ENCODE assay signal across 27 cellular contexts in the genomic region with DNA sequence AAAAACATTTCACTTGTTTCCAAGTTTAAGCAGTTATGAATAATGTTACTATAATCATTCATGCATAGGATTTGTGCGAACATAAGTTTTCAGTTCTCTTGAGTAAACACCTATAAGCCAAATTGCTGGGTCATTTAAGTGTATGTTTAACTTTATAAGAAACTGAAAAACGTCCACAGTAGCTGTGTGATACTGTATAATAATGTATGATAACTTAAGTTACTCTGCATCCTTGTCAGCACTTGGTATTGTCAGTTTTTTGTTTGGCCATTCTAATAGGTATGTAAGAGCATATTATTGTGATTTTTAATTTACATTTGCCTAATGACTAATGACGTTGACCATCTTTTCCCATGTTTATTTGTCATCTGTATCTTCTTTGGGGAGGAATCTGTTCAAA.
"Had no signal": no experiment of that assay in that cellular context is flagged by ENCODE, and none has a peak within 500 bp of the region (broad histone marks: within the 10 kb centered on the region; RNA-seq: fewer than 3 reads in every experiment).

No MANE protein-coding gene starts in this region.

- H3K4me3 Mint-ChIP-seq: immature natural killer cell; mesothelial cell of epicardium; naive B cell; natural killer cell; nephron progenitor cell; neural progenitor cell; stimulated activated effector memory CD8-positive, alpha-beta T cell treated with anti-CD3 and anti-CD28 coated beads, Interleukin-12 subunit alpha, Interleukin-12 subunit beta, amount 100 ng/mL, for 72 hours; stimulated activated naive CD8-positive, alpha-beta T cell treated with anti-CD3 and anti-CD28 coated beads, Interleukin-15, Interleukin-2, amounts not matched to agents 100 ng/mL and 50 ng/mL, for 24 hours had no signal

- FAIRE-seq: islet of Langerhans, kidney, small intestine had no signal

- H3K4me3 ChIP-seq: heart left ventricle, left ventricle myocardium inferior, lung, neural progenitor cell, right atrium auricular region, sigmoid colon, spleen, transverse colon, upper lobe of left lung had no signal

- H3K27me3 ChIP-seq: heart left ventricle, neural progenitor cell, neutrophil, right atrium auricular region, sigmoid colon, spleen, transverse colon, upper lobe of left lung had no signal

- H3K36me3 ChIP-seq: heart left ventricle, left ventricle myocardium inferior, neural progenitor cell, neutrophil, right atrium auricular region, sigmoid colon, spleen, transverse colon, upper lobe of left lung had no signal

- H3K4me1 ChIP-seq: heart left ventricle, left ventricle myocardium inferior, neural progenitor cell, parathyroid adenoma, right atrium auricular region, sigmoid colon, spleen, transverse colon, upper lobe of left lung had no signal

- H3K4me1 Mint-ChIP-seq: immature natural killer cell; naive B cell; natural killer cell; nephron progenitor cell; neural progenitor cell; stimulated activated effector memory CD8-positive, alpha-beta T cell treated with anti-CD3 and anti-CD28 coated beads, Interleukin-12 subunit alpha, Interleukin-12 subunit beta, amount 100 ng/mL, for 72 hours had no signal

- ATAC-seq: heart left ventricle; natural killer cell; stimulated activated effector memory CD8-positive, alpha-beta T cell treated with anti-CD3 and anti-CD28 coated beads, Interleukin-12 subunit alpha, Interleukin-12 subunit beta, amount 100 ng/mL, for 72 hours had no signal

- H3K27ac ChIP-seq: heart left ventricle, left ventricle myocardium inferior, neural progenitor cell, neutrophil, parathyroid adenoma, spleen, transverse colon, upper lobe of left lung had no signal

- H3K27me3 Mint-ChIP-seq: naive B cell; progenitor cell of endocrine pancreas; stimulated activated naive CD8-positive, alpha-beta T cell treated with anti-CD3 and anti-CD28 coated beads, Interleukin-15, Interleukin-2, amounts not matched to agents 100 ng/mL and 50 ng/mL, for 24 hours had no signal

- H3K79me2 ChIP-seq: parathyroid adenoma had no signal

- H3K4me2 ChIP-seq: neural progenitor cell had no signal

- H3K9ac ChIP-seq: neural progenitor cell, parathyroid adenoma had no signal

- DNase-seq: heart left ventricle; hypothalamus; immature natural killer cell; kidney; left ventricle myocardium inferior; mesendoderm; naive B cell; natural killer cell; nephron progenitor cell; occipital lobe; sigmoid colon; small intestine; spleen; stimulated activated CD4-positive, alpha-beta T cell treated with anti-CD3 and anti-CD28 coated beads, Interleukin-4, amount 100 ng/mL, for 24 hours; stimulated activated naive CD4-positive, alpha-beta T cell; transverse colon; upper lobe of left lung had no signal

- H3K9me3 Mint-ChIP-seq: immature natural killer cell; natural killer cell; stimulated activated effector memory CD8-positive, alpha-beta T cell treated with anti-CD3 and anti-CD28 coated beads, Interleukin-12 subunit alpha, Interleukin-12 subunit beta, amount 100 ng/mL, for 72 hours; stimulated activated naive CD8-positive, alpha-beta T cell treated with anti-CD3 and anti-CD28 coated beads, Interleukin-15, Interleukin-2, amounts not matched to agents 100 ng/mL and 50 ng/mL, for 24 hours had no signal

- H3K27ac Mint-ChIP-seq: immature natural killer cell; mesothelial cell of epicardium; naive B cell; natural killer cell; nephron progenitor cell; neural progenitor cell; progenitor cell of endocrine pancreas; stimulated activated effector memory CD8-positive, alpha-beta T cell treated with anti-CD3 and anti-CD28 coated beads, Interleukin-12 subunit alpha, Interleukin-12 subunit beta, amount 100 ng/mL, for 72 hours; stimulated activated naive CD8-positive, alpha-beta T cell treated with anti-CD3 and anti-CD28 coated beads, Interleukin-15, Interleukin-2, amounts not matched to agents 100 ng/mL and 50 ng/mL, for 24 hours had no signal

- H2AFZ ChIP-seq: parathyroid adenoma had no signal

- H3K9me3 ChIP-seq: neutrophil, sigmoid colon, transverse colon, upper lobe of left lung had no signal

- H3K36me3 Mint-ChIP-seq: immature natural killer cell; mesothelial cell of epicardium; naive B cell; natural killer cell; neural progenitor cell; stimulated activated effector memory CD8-positive, alpha-beta T cell treated with anti-CD3 and anti-CD28 coated beads, Interleukin-12 subunit alpha, Interleukin-12 subunit beta, amount 100 ng/mL, for 72 hours had no signal
